In the genomic region with DNA sequence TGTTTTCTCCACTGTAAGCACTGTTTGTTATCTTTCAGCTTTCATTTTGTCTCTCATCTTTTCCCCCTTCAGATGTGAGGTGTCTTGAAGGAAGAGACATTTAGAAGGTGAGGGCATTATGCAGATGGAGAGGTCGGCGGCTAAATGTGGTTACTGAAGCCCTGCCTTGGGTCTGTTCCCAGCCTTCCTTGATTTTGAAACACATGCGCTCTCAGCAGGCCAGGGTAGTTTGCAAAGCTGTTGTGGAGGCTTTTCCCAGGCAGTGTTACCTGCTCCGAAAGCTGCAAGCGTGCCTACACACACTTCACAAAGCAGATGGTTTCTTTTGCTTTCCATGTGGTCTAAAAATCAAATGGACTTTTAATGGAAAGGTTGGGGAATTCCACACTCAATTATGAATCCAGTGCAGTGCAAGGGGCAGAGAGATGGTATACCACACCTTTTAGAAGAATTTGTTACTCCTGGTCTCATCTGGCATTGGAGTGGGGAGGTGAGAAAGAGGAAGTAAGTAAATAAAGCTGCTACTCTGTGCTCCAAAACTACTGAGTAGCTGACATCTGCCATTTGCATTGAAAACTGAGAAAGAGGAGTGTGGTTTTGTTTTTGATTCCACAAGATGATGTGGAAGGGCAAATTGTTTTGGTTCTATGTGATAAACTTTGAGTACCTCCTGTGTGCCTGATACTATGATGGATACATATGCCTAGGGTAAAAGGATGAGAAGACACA, we compare ENCODE assay signal across 14 cellular contexts.
DNase-seq lines count a peak whose midpoint lies in the region; ATAC-seq, FAIRE-seq and TF ChIP-seq lines count a peak whose summit lies in the region.
"Had no signal": no experiment of that assay in that cellular context is flagged by ENCODE, and none has a peak within 500 bp of the region (broad histone marks: within the 10 kb centered on the region; RNA-seq: fewer than 3 reads in every experiment).

No MANE protein-coding gene starts in this region.

- TF ChIP-seq EP300 in HepG2 (IDR thresholded peaks at IDR 0.05; ENCODE audit: low read depth in 2 of 2, low read length in 2 of 2) = no peak
- TF ChIP-seq EP300 in HepG2 (CRISPR knock-in tag; IDR thresholded peaks at IDR 0.05; ENCODE audit: borderline replicate concordance) = no peak

- no peak for DNase-seq in HepG2 (ENCODE audit: low spot score)
- no peak for DNase-seq in ascending aorta (ENCODE audit: low spot score in 2 of 2)
- DNase-seq in right lobe of liver = peak in 2 of 3 donors; percentile 27 to 63
- DNase-seq in stimulated activated CD4-positive, alpha-beta T cell treated with anti-CD3 and anti-CD28 coated beads, Interleukin-2, amount 100 ng/mL, for 24 hours = no peak
- no peak for DNase-seq in dermis blood vessel endothelial cell
- DNase-seq: activated effector memory CD4-positive, alpha-beta T cell treated with Interleukin-2 at 50 U/mL for 16 hours; COR-L47; hypothalamus; naive thymus-derived CD4-positive, alpha-beta T cell; NCI-H1048; SK-N-SH had no signal

- no peak overlapping the region for H3K4me2 ChIP-seq in HepG2 (ENCODE audit: low read depth, low read length)
- H3K4me2 ChIP-seq: SK-N-SH had no signal

- CTCF ChIA-PET in HepG2 (lab: Yijun Ruan, JAX; ENCODE audit: low intra/inter-chr PET ratio, low total read pairs) = no interaction called here

- peak; percentile 35 to 49 for TF ChIP-seq RAD21 in liver (IDR thresholded peaks at IDR 0.05)
- no peak for TF ChIP-seq RAD21 in HepG2 (CRISPR knock-in tag; IDR thresholded peaks at IDR 0.05)

- BruUV-seq in HepG2 (replicated peaks; lab: Mats Ljungman, UMichigan) = no TSS peak

- H3K27ac ChIP-seq in liver (ENCODE audit: low read depth in 1 of 2, low read length in 2 of 2) (peak overlapping the region in 1 of 2 donors; percentile 3), HepG2 (ENCODE audit: extremely low read length, insufficient read depth, low read length) (no peak overlapping the region), ascending aorta (peak overlapping the region; percentile 81 to 84), right lobe of liver (no peak overlapping the region)

- POLR2A ChIA-PET in HepG2 (lab: Yijun Ruan, JAX) = no interaction called here

- H3K36me3 ChIP-seq in liver (ENCODE audit: control insufficient read depth in 4 of 4, insufficient read depth in 3 of 4, low read depth in 1 of 4, low read length in 3 of 4) (no peaks in the 10 kb centered on the region), HepG2 (replicated peaks in 1 of 2; ENCODE audit: control insufficient read depth in 1 of 2, insufficient read depth in 2 of 2, low read length in 2 of 2) (peaks cover 5 to 12% of the 10 kb centered on the region in 2 experiments; a peak in 2 of 5 replicates), ascending aorta (no peaks in the 10 kb centered on the region), right lobe of liver (no peaks in the 10 kb centered on the region)

- ATAC-seq in HepG2 = no peak
- peak; percentile 77 to 85 (median 78) for ATAC-seq in right lobe of liver
- no peak for ATAC-seq in GM19035 (IDR thresholded peaks at IDR 0.05; ENCODE audit: unreplicated experiment)
- ATAC-seq in HG02759 (IDR thresholded peaks at IDR 0.05; ENCODE audit: unreplicated experiment) = no peak
- ATAC-seq: naive thymus-derived CD4-positive, alpha-beta T cell had no signal

- no peak overlapping the region for H2AFZ ChIP-seq in HepG2 (ENCODE audit: low read length)

- H3K9me3 ChIP-seq in liver (ENCODE audit: control insufficient read depth in 4 of 4, low read length in 3 of 4) (no peaks in the 10 kb centered on the region), HepG2 (ENCODE audit: low read length) (no peaks in the 10 kb centered on the region), ascending aorta (no peaks in the 10 kb centered on the region), right lobe of liver (no peaks in the 10 kb centered on the region)
- H3K9me3 ChIP-seq: SK-N-SH had no signal

- 43% methylated on average over 5 of the region's 5 CpGs for WGBS in liver
- 97% methylated on average over 5 of the region's 5 CpGs for WGBS in HepG2 (ENCODE audit: low lambda C conversion rate)
- 31% methylated on average over 5 of the region's 5 CpGs for WGBS in right lobe of liver (ENCODE audit: insufficient coverage, low coverage, low lambda C conversion rate, missing lambda C conversion rate)

- H3K27me3 ChIP-seq in liver (ENCODE audit: control insufficient read depth in 4 of 4, insufficient read depth in 4 of 4, low read length in 3 of 4) = no peaks in the 10 kb centered on the region
- H3K27me3 ChIP-seq in HepG2 (ENCODE audit: control insufficient read depth in 1 of 2, insufficient read depth in 2 of 2, low read length in 2 of 2) = no peaks in the 10 kb centered on the region
- H3K27me3 ChIP-seq in ascending aorta = no peaks in the 10 kb centered on the region
- no peaks in the 10 kb centered on the region for H3K27me3 ChIP-seq in right lobe of liver

- H4K20me1 ChIP-seq in HepG2 (ENCODE audit: insufficient read depth, low read length) = peaks cover 3% of the 10 kb centered on the region; the same call in 1 of the 2 replicates

- in situ Hi-C loops in HepG2 (cut with HindIII; ENCODE audit: extremely low pct_ligation_motif_present, low pct_unique_long_range_greater_than_20kb) = no loop called here

- H3K9ac ChIP-seq in liver (ENCODE audit: low read depth in 1 of 2, low read length in 2 of 2) = no peak overlapping the region
- H3K9ac ChIP-seq in HepG2 (ENCODE audit: insufficient read depth, low read depth, low read length) = no peak overlapping the region
- H3K9ac ChIP-seq: SK-N-SH had no signal

- FAIRE-seq in HepG2 (lab: Jason Lieb, UNC) = no peak

- no peak for TF ChIP-seq CTCF in liver (IDR thresholded peaks at IDR 0.05; ENCODE audit: low read depth, low read length, missing input control)
- TF ChIP-seq CTCF in HepG2 (CRISPR knock-in tag; IDR thresholded peaks at IDR 0.05) = no peak
- TF ChIP-seq CTCF in ascending aorta (IDR thresholded peaks at IDR 0.05) = no peak
- no peak for TF ChIP-seq CTCF in right lobe of liver (IDR thresholded peaks at IDR 0.05)

- intact Hi-C loops in HepG2 (cut with micrococcal nuclease; ENCODE audit: unreplicated experiment) = no loop called here
- intact Hi-C loops in ascending aorta (cut with DNase I) = no loop called here
- intact Hi-C loops in right lobe of liver (cut with DNase I) = no loop called here

- H3K4me3 ChIP-seq in liver (ENCODE audit: low read depth in 1 of 3, low read length in 3 of 3) (no peak overlapping the region), HepG2 (replicated peaks in 1 of 3; ENCODE audit: insufficient read depth in 1 of 3, low read depth in 2 of 3, low read length in 3 of 3) (no peak overlapping the region), ascending aorta (no peak overlapping the region), right lobe of liver (no peak overlapping the region)

- peaks cover 0 to 45% (median 12%) of the 10 kb centered on the region in 4 donors for H3K4me1 ChIP-seq in liver (ENCODE audit: control insufficient read depth in 4 of 4, insufficient read depth in 4 of 4, low read length in 3 of 4)
- H3K4me1 ChIP-seq in HepG2 (ENCODE audit: insufficient read depth, low read length) = peaks cover 22% of the 10 kb centered on the region
- H3K4me1 ChIP-seq in ascending aorta = peaks cover 16 to 63% of the 10 kb centered on the region in 2 donors
- peaks cover 0 to 29% (median 7%) of the 10 kb centered on the region in 4 donors for H3K4me1 ChIP-seq in right lobe of liver

- no peak for TF ChIP-seq POLR2A in HepG2 (IDR thresholded peaks at IDR 0.05; ENCODE audit: insufficient read depth in 1 of 2, low read depth in 2 of 2, low read length in 2 of 2)
- TF ChIP-seq POLR2A in right lobe of liver (IDR thresholded peaks at IDR 0.05) = no peak

- peaks cover 92% of the 10 kb centered on the region for H3K79me2 ChIP-seq in HepG2 (ENCODE audit: insufficient read depth, low read length)

TF ChIP-seq in liver, 16 proteins besides CTCF, POLR2A, EP300 and RAD21:
- TF ChIP-seq YY1 (IDR thresholded peaks at IDR 0.05) (peak; percentile 18), EGR1 (IDR thresholded peaks at IDR 0.05; ENCODE audit: low read depth in 2 of 2) (no peak), TAF1 (conservative IDR thresholded peaks at IDR 0.05) (no peak), HNF4A (conservative IDR thresholded peaks at IDR 0.05) (peak in 1 of 2 donors; percentile 19), NR2F2 (IDR thresholded peaks at IDR 0.05) (no peak), GABPA (IDR thresholded peaks at IDR 0.05 in 1 of 2, conservative IDR thresholded peaks at IDR 0.05 in 1 of 2) (no peak)
- TF ChIP-seq, protein P1, sequence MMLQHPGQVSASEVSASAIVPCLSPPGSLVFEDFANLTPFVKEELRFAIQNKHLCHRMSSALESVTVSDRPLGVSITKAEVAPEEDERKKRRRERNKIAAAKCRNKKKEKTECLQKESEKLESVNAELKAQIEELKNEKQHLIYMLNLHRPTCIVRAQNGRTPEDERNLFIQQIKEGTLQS (IDR thresholded peaks at IDR 0.05) = no peak

TF ChIP-seq in HepG2, 621 proteins besides CTCF, POLR2A, EP300 and RAD21 (continues in another document):
- TF ChIP-seq ZNF333 (CRISPR knock-in tag; IDR thresholded peaks at IDR 0.05; ENCODE audit: borderline replicate concordance) (no peak), ZNF10 (CRISPR knock-in tag; IDR thresholded peaks at IDR 0.05; ENCODE audit: borderline replicate concordance, low read depth) (no peak), EED (CRISPR knock-in tag; IDR thresholded peaks at IDR 0.05) (no peak)
- TF ChIP-seq, protein P2, sequence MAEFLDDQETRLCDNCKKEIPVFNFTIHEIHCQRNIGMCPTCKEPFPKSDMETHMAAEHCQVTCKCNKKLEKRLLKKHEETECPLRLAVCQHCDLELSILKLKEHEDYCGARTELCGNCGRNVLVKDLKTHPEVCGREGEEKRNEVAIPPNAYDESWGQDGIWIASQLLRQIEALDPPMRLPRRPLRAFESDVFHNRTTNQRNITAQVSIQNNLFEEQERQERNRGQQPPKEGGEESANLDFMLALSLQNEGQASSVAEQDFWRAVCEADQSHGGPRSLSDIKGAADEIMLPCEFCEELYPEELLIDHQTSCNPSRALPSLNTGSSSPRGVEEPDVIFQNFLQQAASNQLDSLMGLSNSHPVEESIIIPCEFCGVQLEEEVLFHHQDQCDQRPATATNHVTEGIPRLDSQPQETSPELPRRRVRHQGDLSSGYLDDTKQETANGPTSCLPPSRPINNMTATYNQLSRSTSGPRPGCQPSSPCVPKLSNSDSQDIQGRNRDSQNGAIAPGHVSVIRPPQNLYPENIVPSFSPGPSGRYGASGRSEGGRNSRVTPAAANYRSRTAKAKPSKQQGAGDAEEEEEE (CRISPR knock-in tag; IDR thresholded peaks at IDR 0.05; ENCODE audit: borderline replicate concordance) = no peak

Comparison
In these comparisons a context has a peak if more than half of its experiments do, and no peak if none do; other contexts are left out.
1. ATAC-seq: peak in right lobe of liver (4 of 4); none in HepG2 (single experiment), GM19035 (single experiment) and HG02759 (single experiment).
2. DNase-seq: peak in right lobe of liver (2 of 3); none in HepG2 (single experiment), ascending aorta (0 of 2), stimulated activated CD4-positive, alpha-beta T cell treated with anti-CD3 and anti-CD28 coated beads, Interleukin-2, amount 100 ng/mL, for 24 hours (0 of 2) and dermis blood vessel endothelial cell (single experiment).
3. H3K27ac ChIP-seq: peak in ascending aorta (2 of 2); none in HepG2 (single experiment) and right lobe of liver (0 of 3).